9 cellular contexts compared by ENCODE assay signal in genomic region chr10:125448596-125448995, GRCh38.
DNase-seq lines count a peak whose midpoint lies in the region; ATAC-seq lines count a peak whose summit lies in the region.
"Had no signal": no experiment of that assay in that cellular context is flagged by ENCODE, and none has a peak within 500 bp of the region (broad histone marks: within the 10 kb centered on the region; RNA-seq: fewer than 3 reads in every experiment).

No MANE protein-coding gene starts in this region.

- H3K4ac ChIP-seq in mesendoderm (ENCODE audit: low read depth, low read length): no peak overlapping the region

- no peaks in the 10 kb centered on the region for H3K36me3 Mint-ChIP-seq in activated T-helper 1 cell treated with anti-CD3 and anti-CD28 coated beads, Interleukin-12 subunit alpha, Interleukin-12 subunit beta, Interleukin-2, Interleukin-4 antibody, amounts not matched to agents 30 ng/mL and 10 ng/mL and 1 ng/mL, durations not matched to agents 14 hours and 24 hours and 36 hours (ENCODE audit: low read depth)

- no peak overlapping the region for H3K4me3 ChIP-seq in mesendoderm (ENCODE audit: low read length)
- H3K4me3 ChIP-seq: lung had no signal

- H3K36me3 ChIP-seq in mesendoderm (ENCODE audit: control insufficient read depth, insufficient read depth, low read length): no peaks in the 10 kb centered on the region

- no peak for ATAC-seq in esophagus mucosa
- ATAC-seq in HG03460 (IDR thresholded peaks at IDR 0.05; ENCODE audit: unreplicated experiment): no peak

- DNase-seq in EH (ENCODE audit: low read depth) (peak; percentile 19), HK-2 (ENCODE audit: unreplicated experiment) (peak; percentile 21), mesendoderm (peak; percentile 71), NOMO-1 treated with DMSO at 0.1 percent for 48 hours (lab: John Stamatoyannopoulos, UW; ENCODE audit: unreplicated experiment) (no peak), dedifferentiated amniotic fluid mesenchymal stem cell (ENCODE audit: extremely low spot score) (no peak)
- no peak for DNase-seq in activated T-helper 1 cell treated with anti-CD3 and anti-CD28 coated beads, Interleukin-12 subunit alpha, Interleukin-12 subunit beta, Interleukin-2, Interleukin-4 antibody, amounts not matched to agents 30 ng/mL and 10 ng/mL and 1 ng/mL, durations not matched to agents 14 hours and 24 hours and 36 hours (ENCODE audit: low spot score)

- no peaks in the 10 kb centered on the region for H3K4me1 ChIP-seq in mesendoderm (ENCODE audit: control insufficient read depth, low read depth, low read length)

- no peak overlapping the region for H3K4me3 Mint-ChIP-seq in activated T-helper 1 cell treated with anti-CD3 and anti-CD28 coated beads, Interleukin-12 subunit alpha, Interleukin-12 subunit beta, Interleukin-2, Interleukin-4 antibody, amounts not matched to agents 30 ng/mL and 10 ng/mL and 1 ng/mL, durations not matched to agents 14 hours and 24 hours and 36 hours

- H3K4me1 Mint-ChIP-seq in activated T-helper 1 cell treated with anti-CD3 and anti-CD28 coated beads, Interleukin-12 subunit alpha, Interleukin-12 subunit beta, Interleukin-2, Interleukin-4 antibody, amounts not matched to agents 30 ng/mL and 10 ng/mL and 1 ng/mL, durations not matched to agents 14 hours and 24 hours and 36 hours (ENCODE audit: low read depth): no peaks in the 10 kb centered on the region

- no peak overlapping the region for H2BK15ac ChIP-seq in mesendoderm (replicated peaks; ENCODE audit: low read depth)

- no peak overlapping the region for H2BK120ac ChIP-seq in mesendoderm (ENCODE audit: low read depth, low read length)

- H3K27me3 ChIP-seq in mesendoderm (ENCODE audit: insufficient read depth, low read length, poor library complexity): no peaks in the 10 kb centered on the region

- H3K27ac ChIP-seq in mesendoderm (ENCODE audit: low read depth, low read length): no peak overlapping the region

- no peak overlapping the region for H4K8ac ChIP-seq in mesendoderm (ENCODE audit: low read depth, low read length)

- no peak overlapping the region for H3K56ac ChIP-seq in mesendoderm (ENCODE audit: low read length)

- no CpG with 5 or more reads among the region's 5 CpGs for WGBS in mesendoderm (ENCODE audit: extremely low coverage, insufficient coverage, low lambda C conversion rate)

- no peaks in the 10 kb centered on the region for H3K9me3 Mint-ChIP-seq in activated T-helper 1 cell treated with anti-CD3 and anti-CD28 coated beads, Interleukin-12 subunit alpha, Interleukin-12 subunit beta, Interleukin-2, Interleukin-4 antibody, amounts not matched to agents 30 ng/mL and 10 ng/mL and 1 ng/mL, durations not matched to agents 14 hours and 24 hours and 36 hours

- H3K9ac ChIP-seq in mesendoderm (ENCODE audit: low read length): no peak overlapping the region

- no peak overlapping the region for H2AK5ac ChIP-seq in mesendoderm (ENCODE audit: low read length)

- no peak overlapping the region for H3K18ac ChIP-seq in mesendoderm (ENCODE audit: low read length)

- no peak overlapping the region for H2BK5ac ChIP-seq in mesendoderm (ENCODE audit: low read length)

- no peak overlapping the region for H3K23ac ChIP-seq in mesendoderm (ENCODE audit: low read length)

- peak overlapping the region; percentile 61 for H3K27ac Mint-ChIP-seq in activated T-helper 1 cell treated with anti-CD3 and anti-CD28 coated beads, Interleukin-12 subunit alpha, Interleukin-12 subunit beta, Interleukin-2, Interleukin-4 antibody, amounts not matched to agents 30 ng/mL and 10 ng/mL and 1 ng/mL, durations not matched to agents 14 hours and 24 hours and 36 hours

- H3K27me3 Mint-ChIP-seq in activated T-helper 1 cell treated with anti-CD3 and anti-CD28 coated beads, Interleukin-12 subunit alpha, Interleukin-12 subunit beta, Interleukin-2, Interleukin-4 antibody, amounts not matched to agents 30 ng/mL and 10 ng/mL and 1 ng/mL, durations not matched to agents 14 hours and 24 hours and 36 hours (ENCODE audit: insufficient read depth): no peaks in the 10 kb centered on the region

- no peaks in the 10 kb centered on the region for H3K79me2 ChIP-seq in mesendoderm (ENCODE audit: control insufficient read depth, insufficient read depth, low read length)

- H4K5ac ChIP-seq in mesendoderm (ENCODE audit: low read length): no peak overlapping the region

- H3K4me2 ChIP-seq in mesendoderm (ENCODE audit: low read length): no peak overlapping the region

- intact Hi-C loops in activated T-helper 1 cell treated with anti-CD3 and anti-CD28 coated beads, Interleukin-12 subunit alpha, Interleukin-12 subunit beta, Interleukin-2, Interleukin-4 antibody, amounts not matched to agents 30 ng/mL and 10 ng/mL and 1 ng/mL, durations not matched to agents 14 hours and 24 hours and 36 hours (cut with micrococcal nuclease): no loop called here

- no peaks in the 10 kb centered on the region for H3K79me1 ChIP-seq in mesendoderm (ENCODE audit: low read length)

Comparison
In these comparisons a context has a peak if more than half of its experiments do, and no peak if none do; other contexts are left out.
1. DNase-seq: peak in EH (single experiment), HK-2 (single experiment) and mesendoderm (single experiment); none in activated T-helper 1 cell treated with anti-CD3 and anti-CD28 coated beads, Interleukin-12 subunit alpha, Interleukin-12 subunit beta, Interleukin-2, Interleukin-4 antibody, amounts not matched to agents 30 ng/mL and 10 ng/mL and 1 ng/mL, durations not matched to agents 14 hours and 24 hours and 36 hours (single experiment), NOMO-1 treated with DMSO at 0.1 percent for 48 hours (single experiment) and dedifferentiated amniotic fluid mesenchymal stem cell (single experiment).